8 cellular contexts compared by ENCODE assay signal in genomic region chr19:56538761-56539263, GRCh38. TPM values are rescaled to one million over a fixed set of nuclear protein-coding genes. Genes with fewer than 3 reads are reported as not detected.
DNase-seq lines count a peak whose midpoint lies in the region; ATAC-seq and TF ChIP-seq lines count a peak whose summit lies in the region.

Gene ZFP28, plus strand, starts transcription at chr19:56538948. Its CDS starts 71 bp downstream, at chr19:56539019.

- H3K27ac ChIP-seq in iPS DF 6.9 (ENCODE audit: low read length) (no peak within 1 kb of the TSS), skeletal muscle tissue (ENCODE audit: low read depth, low read length) (peak within 1 kb of the TSS; percentile 72)

- ATAC-seq in GM18520 (IDR thresholded peaks at IDR 0.05; ENCODE audit: unreplicated experiment) = no peak

- H3K36me3 ChIP-seq in iPS DF 6.9 (ENCODE audit: control insufficient read depth, insufficient read depth, low read length) (no peaks in the 10 kb centered on the region), skeletal muscle tissue (ENCODE audit: control insufficient read depth in 3 of 3, insufficient read depth in 3 of 3, low read length in 3 of 3) (peaks cover 19 to 38% (median 20%) of the 10 kb centered on the region in 3 donors)

- peak within 1 kb of the TSS; percentile 94 for H3K4me3 Mint-ChIP-seq in HFFc6

- no peak for TF ChIP-seq CTCF in HFFc6 (IDR thresholded peaks at IDR 0.05)

- H3K27me3 Mint-ChIP-seq in HFFc6 (ENCODE audit: insufficient read depth) = peaks cover 2% of the 10 kb centered on the region

- H3K9me3 ChIP-seq in iPS DF 6.9 (ENCODE audit: control insufficient read depth, insufficient read depth, low read length) = peaks cover 3% of the 10 kb centered on the region; the same call in 1 of the 2 replicates
- peaks cover 20 to 31% (median 24%) of the 10 kb centered on the region in 3 donors for H3K9me3 ChIP-seq in skeletal muscle tissue (ENCODE audit: control insufficient read depth in 3 of 3, low read length in 3 of 3)

- peaks cover 11% of the 10 kb centered on the region; the same call in 1 of the 2 replicates for H3K4me1 Mint-ChIP-seq in HFFc6 (ENCODE audit: low read depth)

- peaks cover 67% of the 10 kb centered on the region for H3K36me3 Mint-ChIP-seq in HFFc6 (ENCODE audit: low read depth)

- DNase-seq in ELF-1 (ENCODE audit: low read depth, low spot score) (peak; percentile 64), HFFc6 (peak; percentile 1), NCI-H748 treated with DMSO at 0.1 percent for 48 hours (lab: John Stamatoyannopoulos, UW) (peak; percentile 73), amniotic epithelial cell (ENCODE audit: low read depth) (peak; percentile 22), iPS DF 6.9 (ENCODE audit: low read depth, low spot score) (no peak), NCI-H2107 treated with DMSO at 0.1 percent for 48 hours (lab: John Stamatoyannopoulos, UW; ENCODE audit: unreplicated experiment) (no peak)

- H3K27me3 ChIP-seq in iPS DF 6.9 (ENCODE audit: control insufficient read depth, insufficient read depth, low read length) (no peaks in the 10 kb centered on the region), skeletal muscle tissue (ENCODE audit: control insufficient read depth in 3 of 3, insufficient read depth in 3 of 3, low read length in 3 of 3) (no peaks in the 10 kb centered on the region)

- peak within 1 kb of the TSS; percentile 91 for H3K27ac Mint-ChIP-seq in HFFc6

- H3K4me3 ChIP-seq in iPS DF 6.9 (ENCODE audit: low read length) (peak within 1 kb of the TSS; percentile 98), skeletal muscle tissue (ENCODE audit: low read length in 3 of 3) (peak within 1 kb of the TSS; percentile 90 to 97 (median 96))

- peak within 1 kb of the TSS; percentile 66 to 88 (median 75) for H3K9ac ChIP-seq in skeletal muscle tissue (ENCODE audit: low read depth in 1 of 3, low read length in 3 of 3)

- H3K4me1 ChIP-seq in iPS DF 6.9 (ENCODE audit: control insufficient read depth, insufficient read depth, low read length) (no peaks in the 10 kb centered on the region), skeletal muscle tissue (ENCODE audit: control insufficient read depth in 3 of 3, insufficient read depth in 3 of 3, low read length in 3 of 3) (peaks cover 6 to 20% (median 11%) of the 10 kb centered on the region in 3 donors)

- peaks cover 70% of the 10 kb centered on the region for H3K9me3 Mint-ChIP-seq in HFFc6

- no CpG with 5 or more reads among the region's 65 CpGs for WGBS in iPS DF 6.9 (ENCODE audit: insufficient coverage, insufficient read length)

RNA-seq across cellular contexts. Expression of gene ZFP28, which starts in this region (rescaled TPM):
- total RNA-seq in HFFc6 (2021; fragmentation: NEBNext Ultra II Directional; extraction: Animal tissue kit (Norgen Biotek cat#: 25700)) = 1 to 10 TPM; 3.8 to 5.8 (median 5.0) TPM
- total RNA-seq in skeletal muscle tissue = 5.7 TPM

Comparison
In these comparisons a context has a peak if more than half of its experiments do, and no peak if none do; other contexts are left out.
1. DNase-seq: peak in ELF-1 (single experiment), HFFc6 (single experiment), NCI-H748 treated with DMSO at 0.1 percent for 48 hours (single experiment) and amniotic epithelial cell (single experiment); none in iPS DF 6.9 (single experiment) and NCI-H2107 treated with DMSO at 0.1 percent for 48 hours (single experiment).